In the genomic region with DNA sequence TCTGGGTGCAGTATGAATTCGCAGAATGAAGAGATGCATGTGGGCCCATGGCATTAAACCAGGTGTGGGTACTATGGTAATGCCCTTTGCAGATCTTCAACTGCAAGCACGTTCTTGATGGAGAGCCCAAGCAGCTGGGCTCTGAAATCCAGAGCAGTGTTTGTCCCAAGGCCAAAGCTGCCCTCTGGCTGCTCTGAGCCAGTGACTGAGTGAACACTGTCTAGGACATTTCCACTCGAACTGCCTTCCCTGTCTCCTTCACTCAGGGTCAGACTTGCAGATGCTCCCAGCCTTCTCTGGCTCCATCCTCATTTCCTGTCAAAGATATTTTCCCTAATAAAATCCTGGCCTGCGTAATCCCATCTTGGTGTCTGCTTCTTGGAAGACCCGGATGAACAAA, we compare ENCODE assay signal across 26 cellular contexts.
"Had no signal": no experiment of that assay in that cellular context is flagged by ENCODE, and none has a peak within 500 bp of the region (broad histone marks: within the 10 kb centered on the region; RNA-seq: fewer than 3 reads in every experiment).

No MANE protein-coding gene starts in this region.

- ATAC-seq: effector memory CD8-positive, alpha-beta T cell; esophagus mucosa; foreskin keratinocyte; gastrocnemius medialis; gastroesophageal sphincter; heart left ventricle; heart right ventricle had no signal

- H3K4me3 ChIP-seq: colonic mucosa, dorsolateral prefrontal cortex, esophagus squamous epithelium, gastrocnemius medialis, gastroesophageal sphincter, heart left ventricle, heart right ventricle had no signal

- H3K9me3 ChIP-seq: colonic mucosa, gastrocnemius medialis had no signal

- H3K4me1 ChIP-seq: colonic mucosa, esophagus squamous epithelium, foreskin keratinocyte, gastrocnemius medialis, gastroesophageal sphincter, heart left ventricle, heart right ventricle had no signal

- H3K27me3 ChIP-seq: colonic mucosa, esophagus squamous epithelium, foreskin keratinocyte, gastrocnemius medialis, gastroesophageal sphincter, heart left ventricle, heart right ventricle had no signal

- DNase-seq: colonic mucosa; cortex of kidney; dermis blood vessel endothelial cell; dorsolateral prefrontal cortex; effector CD4-positive, alpha-beta T cell; effector CD8-positive, alpha-beta T cell; effector memory CD4-positive, alpha-beta T cell; effector memory CD8-positive, alpha-beta T cell; endodermal cell; erythroblast; esophagus squamous epithelium; foreskin fibroblast; foreskin keratinocyte; foreskin melanocyte; gastrocnemius medialis; glutamatergic neuron; head of caudate nucleus; heart left ventricle; heart right ventricle had no signal

- FAIRE-seq: colon, endometrium, endothelial cell of umbilical vein, frontal cortex had no signal

- H3K36me3 ChIP-seq: colonic mucosa, esophagus squamous epithelium, gastrocnemius medialis, gastroesophageal sphincter, heart left ventricle, heart right ventricle had no signal

- H3K27ac ChIP-seq: colonic mucosa, dorsolateral prefrontal cortex, epithelial cell of prostate, esophagus squamous epithelium, foreskin keratinocyte, gastrocnemius medialis, gastroesophageal sphincter, heart left ventricle, heart right ventricle had no signal
